ENCODE assay signal across 3 cellular contexts in the genomic region with DNA sequence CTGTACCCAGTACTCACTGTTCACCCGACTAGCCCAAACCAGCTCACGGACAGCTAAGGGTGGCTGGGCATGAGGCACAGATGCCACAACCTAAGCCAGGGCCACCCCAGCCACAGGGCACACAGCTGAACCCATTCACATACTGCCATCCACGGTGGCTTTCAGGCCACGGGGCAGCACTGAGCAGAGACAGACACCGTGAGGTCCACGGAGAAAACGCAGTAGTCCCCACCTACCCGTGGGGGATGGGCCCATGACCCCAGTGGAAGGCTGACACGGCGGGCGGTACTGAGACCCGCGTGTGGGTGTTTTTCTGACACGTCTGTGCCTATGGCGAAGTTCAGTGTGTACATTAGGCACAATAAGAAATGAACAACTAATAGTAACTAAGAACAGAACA.
"Had no signal": no experiment of that assay in that cellular context is flagged by ENCODE, and none has a peak within 500 bp of the region (broad histone marks: within the 10 kb centered on the region; RNA-seq: fewer than 3 reads in every experiment).

No MANE protein-coding gene starts in this region.

- ATAC-seq: GM12878 had no signal

- H3K4me3 ChIP-seq: GM12878 had no signal

- DNase-seq: GDM1, GF-D8 had no signal
